ENCODE assay signal across 8 cellular contexts in the genomic region with DNA sequence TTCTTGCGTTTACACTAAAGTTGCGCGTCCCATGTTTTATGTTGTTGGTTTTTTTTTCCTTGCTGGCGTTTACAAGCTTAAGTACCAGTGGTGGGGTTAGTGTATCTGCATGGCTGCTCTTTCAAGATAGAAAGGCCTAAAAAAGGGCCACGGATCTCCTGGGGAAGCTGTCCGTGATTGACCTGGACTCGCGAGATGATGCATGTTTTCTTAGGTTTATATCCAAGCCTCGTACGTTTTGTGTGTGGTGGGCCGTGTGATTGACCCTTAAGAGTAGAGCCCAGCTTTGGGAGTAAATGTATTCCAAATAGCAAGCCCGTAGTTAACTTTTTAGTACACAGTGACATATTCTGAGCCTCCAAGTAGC. TPM values are rescaled to one million over a fixed set of nuclear protein-coding genes. Genes with fewer than 3 reads are reported as not detected.
DNase-seq lines count a peak whose midpoint lies in the region; ATAC-seq and TF ChIP-seq lines count a peak whose summit lies in the region.
"Not testable (repeated sequence)": the region's sequence is repeated elsewhere in the genome, so short reads cannot be mapped to it uniquely, and the experiment has no call there.

No MANE protein-coding gene starts in this region.

- H3K4me2 ChIP-seq in PC-9 (peak overlapping the region; percentile 89), mesenchymal stem cell (ENCODE audit: low read length, poor library complexity, severe bottlenecking) (peak overlapping the region; percentile 23), skeletal muscle satellite cell (ENCODE audit: low read length) (peak overlapping the region; percentile 88)

- H3K36me3 ChIP-seq in PC-9 (ENCODE audit: low read depth); adipocyte (ENCODE audit: control insufficient read depth, insufficient read depth, low read length, severe bottlenecking); mesenchymal stem cell (ENCODE audit: control insufficient read depth in 1 of 2, insufficient read depth in 2 of 2, low read depth in 1 of 2, low read length in 2 of 2); skeletal muscle satellite cell (ENCODE audit: insufficient read depth, low read length): not testable (repeated sequence)

- POLR2A ChIA-PET in PC-9 (lab: Charles Lee; ENCODE audit: unreplicated experiment): not testable (repeated sequence)

- intact Hi-C loops in PC-9 (cut with micrococcal nuclease; ENCODE audit: unreplicated experiment): not testable (repeated sequence)

- peaks cover 16% of the 10 kb centered on the region for H3K4me1 ChIP-seq in PC-9 (replicated peaks; ENCODE audit: insufficient read depth)
- not testable (repeated sequence) for H3K4me1 ChIP-seq in adipocyte (ENCODE audit: control insufficient read depth, insufficient read depth, low read length); mesenchymal stem cell (ENCODE audit: control insufficient read depth, insufficient read depth, low read depth, low read length); skeletal muscle satellite cell (ENCODE audit: control insufficient read depth, insufficient read depth, low read length)

- not testable (repeated sequence) for H3K27me3 ChIP-seq in PC-9 (ENCODE audit: insufficient read depth, low read depth); adipocyte (replicated peaks; ENCODE audit: control insufficient read depth, insufficient read depth, low read length); mesenchymal stem cell (ENCODE audit: control insufficient read depth in 1 of 2, insufficient read depth in 1 of 2, low read length in 2 of 2); skeletal muscle satellite cell (ENCODE audit: control insufficient read depth, insufficient read depth, low read length)

- H3K14ac ChIP-seq in mesenchymal stem cell (ENCODE audit: low read length in 2 of 2): not testable (repeated sequence)

- H3K27ac ChIP-seq in C4-2B (peak overlapping the region; percentile 74), PC-9 (peak overlapping the region; percentile 32), mesenchymal stem cell (ENCODE audit: low read length, poor library complexity, severe bottlenecking) (peak overlapping the region; percentile 72)

- not testable (repeated sequence) for H4K20me1 ChIP-seq in PC-9 (ENCODE audit: insufficient read depth)

- peak overlapping the region; percentile 78 for H2AFZ ChIP-seq in PC-9
- peak overlapping the region; percentile 63 for H2AFZ ChIP-seq in mesenchymal stem cell (ENCODE audit: low read depth, low read length)

- H2AK5ac ChIP-seq in mesenchymal stem cell (ENCODE audit: low read length, severe bottlenecking): not testable (repeated sequence)

- not testable (repeated sequence) for TF ChIP-seq CTCF in C4-2B (conservative IDR thresholded peaks at IDR 0.05); PC-9 (conservative IDR thresholded peaks at IDR 0.05); fibroblast of mammary gland (conservative IDR thresholded peaks at IDR 0.05; ENCODE audit: control insufficient read depth, insufficient read depth, low read depth, low read length)

- peak overlapping the region in 1 of 2 experiments; percentile 21 for H3K18ac ChIP-seq in mesenchymal stem cell (ENCODE audit: low read depth in 1 of 2, low read length in 2 of 2)

- H3K79me1 ChIP-seq in mesenchymal stem cell (replicated peaks; ENCODE audit: low read length, poor library complexity, severe bottlenecking): not testable (repeated sequence)

- H3K9ac ChIP-seq in adipocyte (ENCODE audit: low read length) (peak overlapping the region; percentile 92), mesenchymal stem cell (ENCODE audit: low read length) (peak overlapping the region; percentile 98), skeletal muscle satellite cell (ENCODE audit: low read depth, low read length) (peak overlapping the region; percentile 96)

- H2BK15ac ChIP-seq in mesenchymal stem cell (ENCODE audit: low read depth, poor library complexity, severe bottlenecking): not testable (repeated sequence)

- H3K9me3 ChIP-seq in PC-9 (ENCODE audit: insufficient read depth, low read depth); adipocyte (ENCODE audit: control insufficient read depth, low read length); mesenchymal stem cell (ENCODE audit: control insufficient read depth, low read length); skeletal muscle satellite cell (replicated peaks; ENCODE audit: low read length): not testable (repeated sequence)

- H4K91ac ChIP-seq in mesenchymal stem cell (ENCODE audit: low read length): not testable (repeated sequence)

- 4% methylated on average over 12 of the region's 12 CpGs for WGBS in mesenchymal stem cell

- H2BK5ac ChIP-seq in mesenchymal stem cell (ENCODE audit: low read depth, low read length, poor library complexity, severe bottlenecking): peak overlapping the region; percentile 31

- TSS peak; percentile 67 for BruUV-seq in PC-9 (replicated peaks; lab: Mats Ljungman, UMichigan)

- H3K79me2 ChIP-seq in PC-9 (ENCODE audit: low read depth): peaks cover 73% of the 10 kb centered on the region

- CTCF ChIA-PET in PC-9 (lab: Charles Lee): not testable (repeated sequence)

- not testable (repeated sequence) for H2BK12ac ChIP-seq in mesenchymal stem cell (ENCODE audit: low read length in 2 of 2)

- peak overlapping the region in 1 of 2 experiments; percentile 51 for H3K4ac ChIP-seq in mesenchymal stem cell (ENCODE audit: low read depth in 1 of 2, low read length in 2 of 2)

- not testable (repeated sequence) for H3K9me2 ChIP-seq in PC-9 (ENCODE audit: insufficient read depth)

- not testable (repeated sequence) for H2BK120ac ChIP-seq in mesenchymal stem cell (ENCODE audit: low read depth, low read length)

- peak overlapping the region; percentile 54 for H4K8ac ChIP-seq in mesenchymal stem cell (ENCODE audit: low read length)

- not testable (repeated sequence) for H3F3A ChIP-seq in PC-9 (ENCODE audit: insufficient read depth, low read depth)

- ATAC-seq in GM19463 (IDR thresholded peaks at IDR 0.05; ENCODE audit: unreplicated experiment) (peak; percentile 4), HG03159 (IDR thresholded peaks at IDR 0.05; ENCODE audit: unreplicated experiment) (peak; percentile 15)

- H3K23ac ChIP-seq in mesenchymal stem cell (ENCODE audit: low read length in 2 of 2): not testable (repeated sequence)

- DNase-seq in PC-9 (peak in 1 of 2 experiments; percentile 34), adipocyte (ENCODE audit: low read depth) (peak; percentile 34), fibroblast of mammary gland (ENCODE audit: low read depth) (peak; percentile 8), mesenchymal stem cell (peak; percentile 42)

- peak overlapping the region; percentile 97 for H3K4me3 ChIP-seq in PC-9
- H3K4me3 ChIP-seq in adipocyte (ENCODE audit: low read length): peak overlapping the region; percentile 96
- peak overlapping the region; percentile 81 for H3K4me3 ChIP-seq in fibroblast of mammary gland (ENCODE audit: control insufficient read depth, low read depth, low read length)
- peak overlapping the region; percentile 78 to 96 for H3K4me3 ChIP-seq in mesenchymal stem cell (ENCODE audit: insufficient read depth in 1 of 2, low read depth in 1 of 2, low read length in 2 of 2)
- peak overlapping the region; percentile 94 for H3K4me3 ChIP-seq in skeletal muscle satellite cell (ENCODE audit: low read length)

RNA-seq across cellular contexts. Expression of gene TIMM23B, which starts 0.5 kb away (rescaled TPM):
- total RNA-seq in PC-9 (2021): 15.1 and 17.3 TPM in 2 replicates
- 10.4 TPM for polyA plus RNA-seq in mesenchymal stem cell (2013, experiment 1 of 2)
- 10.6 TPM for polyA plus RNA-seq in mesenchymal stem cell (2013, experiment 2 of 2)
- total RNA-seq in skeletal muscle satellite cell (2012; rRNA removed): 14.6 and 18.8 TPM in 2 replicates

RNA-seq across cellular contexts. Expression of gene PARG, which starts 0.5 kb away (rescaled TPM):
- total RNA-seq in PC-9 (2021): 38.8 and 39.0 TPM in 2 replicates
- polyA plus RNA-seq in mesenchymal stem cell (2013, experiment 1 of 2): 9.1 TPM
- 9.3 TPM for polyA plus RNA-seq in mesenchymal stem cell (2013, experiment 2 of 2)
- total RNA-seq in skeletal muscle satellite cell (2012; rRNA removed): 17.9 and 20.3 TPM in 2 replicates

RNA-seq across cellular contexts. Expression of gene AGAP6, which starts 45.9 kb away (rescaled TPM):
- 16.0 and 17.9 TPM in 2 replicates for total RNA-seq in PC-9 (2021)
- 6.3 TPM for polyA plus RNA-seq in mesenchymal stem cell (2013, experiment 1 of 2)
- polyA plus RNA-seq in mesenchymal stem cell (2013, experiment 2 of 2): 5.6 TPM
- 2.2 and 2.5 TPM in 2 replicates for total RNA-seq in skeletal muscle satellite cell (2012; rRNA removed)

Comparison
In these comparisons a context has a peak if more than half of its experiments do, and no peak if none do; other contexts are left out.
1. H3K4me2 ChIP-seq: peak in every context shown above with its lines; median percentile 89 in PC-9; 88 in skeletal muscle satellite cell; 23 in mesenchymal stem cell.